Comparison of ENCODE assay signal across 19 cellular contexts in the genomic region with DNA sequence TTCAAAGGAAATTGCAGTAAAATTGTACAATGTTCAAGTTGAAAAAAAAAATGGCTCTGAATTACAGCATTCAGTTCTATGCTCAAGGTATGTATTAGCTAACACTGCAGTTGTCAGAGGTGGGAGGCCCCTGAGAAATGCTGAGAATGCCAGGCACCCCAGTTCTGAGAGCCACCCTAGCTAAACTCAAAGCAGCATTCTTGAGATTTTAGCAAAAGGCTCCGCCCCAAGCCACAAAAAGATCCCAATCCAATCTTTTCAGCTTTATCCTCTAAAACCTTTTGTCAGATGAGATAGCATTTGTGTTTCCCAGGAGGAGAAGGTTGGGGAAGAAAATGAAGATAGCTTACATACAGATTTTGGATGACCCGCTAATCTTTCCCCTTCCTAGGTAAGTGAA.
DNase-seq lines count a peak whose midpoint lies in the region; ATAC-seq, FAIRE-seq and TF ChIP-seq lines count a peak whose summit lies in the region.
"Had no signal": no experiment of that assay in that cellular context is flagged by ENCODE, and none has a peak within 500 bp of the region (broad histone marks: within the 10 kb centered on the region; RNA-seq: fewer than 3 reads in every experiment).

No MANE protein-coding gene starts in this region.

- no peak for ATAC-seq in T-helper 17 cell
- ATAC-seq: left colon; mucosa of descending colon; stimulated activated memory B cell treated with anti-CD40 and anti-IgM and Interleukin-4, amounts not matched to agents 10 μg/mL and 1 μg/mL and 100 μg/mL, for 72 hours had no signal

- H3K27me3 ChIP-seq in A673 (replicated peaks; ENCODE audit: insufficient read depth, low read depth, low read length, poor library complexity) = no peaks in the 10 kb centered on the region
- H3K27me3 ChIP-seq: right atrium auricular region, tibial artery had no signal

- TF ChIP-seq CTCF in AG10803 (conservative IDR thresholded peaks at IDR 0.05; ENCODE audit: low read length) = no peak
- TF ChIP-seq CTCF in chondrocyte (IDR thresholded peaks at IDR 0.05) = no peak
- no peak for TF ChIP-seq CTCF in A673 (conservative IDR thresholded peaks at IDR 0.05; ENCODE audit: low read depth, low read length)

- peaks cover 12% of the 10 kb centered on the region for H3K4me1 ChIP-seq in A673 (ENCODE audit: insufficient read depth, low read length, poor library complexity, severe bottlenecking)
- H3K4me1 ChIP-seq: right atrium auricular region had no signal

- no peaks in the 10 kb centered on the region for H3K9me3 Mint-ChIP-seq in chondrocyte (ENCODE audit: low read depth)

- H3K4me1 Mint-ChIP-seq in chondrocyte (ENCODE audit: low read depth) (peaks cover 48% of the 10 kb centered on the region), T-helper 17 cell (no peaks in the 10 kb centered on the region)
- H3K4me1 Mint-ChIP-seq: activated CD4-positive, alpha-beta T cell treated with anti-CD3 and anti-CD28 coated beads, Interleukin-2, amount 10 ng/mL, durations not matched to agents 7 days and 5 days; stimulated activated memory B cell treated with anti-CD40 and anti-IgM and Interleukin-4, amounts not matched to agents 10 μg/mL and 1 μg/mL and 100 μg/mL, for 72 hours had no signal

- peaks cover 32% of the 10 kb centered on the region for H3K36me3 ChIP-seq in A673 (ENCODE audit: insufficient read depth, low read length, poor library complexity, severe bottlenecking)
- H3K36me3 ChIP-seq: right atrium auricular region had no signal

- H3K4me3 ChIP-seq in AG10803 (ENCODE audit: low read length) = no peak overlapping the region
- no peak overlapping the region for H3K4me3 ChIP-seq in A673 (ENCODE audit: low read depth, low read length, poor library complexity, severe bottlenecking)
- H3K4me3 ChIP-seq: mucosa of descending colon, right atrium auricular region, tibial artery had no signal

- no peak for FAIRE-seq in HTR-8/SVneo (lab: Jason Lieb, UNC)

- no peak overlapping the region for H3K4me3 Mint-ChIP-seq in chondrocyte (ENCODE audit: unreplicated experiment)
- no peak overlapping the region for H3K4me3 Mint-ChIP-seq in T-helper 17 cell
- H3K4me3 Mint-ChIP-seq: activated CD4-positive, alpha-beta T cell treated with anti-CD3 and anti-CD28 coated beads, Interleukin-2, amount 10 ng/mL, durations not matched to agents 7 days and 5 days; stimulated activated memory B cell treated with anti-CD40 and anti-IgM and Interleukin-4, amounts not matched to agents 10 μg/mL and 1 μg/mL and 100 μg/mL, for 72 hours had no signal

- H3K27ac Mint-ChIP-seq in chondrocyte (ENCODE audit: unreplicated experiment) = peak overlapping the region; percentile 59
- no peak overlapping the region for H3K27ac Mint-ChIP-seq in T-helper 17 cell
- H3K27ac Mint-ChIP-seq: activated CD4-positive, alpha-beta T cell treated with anti-CD3 and anti-CD28 coated beads, Interleukin-2, amount 10 ng/mL, durations not matched to agents 7 days and 5 days; stimulated activated memory B cell treated with anti-CD40 and anti-IgM and Interleukin-4, amounts not matched to agents 10 μg/mL and 1 μg/mL and 100 μg/mL, for 72 hours had no signal

- H3K27me3 Mint-ChIP-seq in chondrocyte (ENCODE audit: low read depth) (no peaks in the 10 kb centered on the region), T-helper 17 cell (no peaks in the 10 kb centered on the region)
- H3K27me3 Mint-ChIP-seq: stimulated activated memory B cell treated with anti-CD40 and anti-IgM and Interleukin-4, amounts not matched to agents 10 μg/mL and 1 μg/mL and 100 μg/mL, for 72 hours had no signal

- H3K9me3 ChIP-seq in T-helper 17 cell (ENCODE audit: control insufficient read depth, low read length, poor library complexity, severe bottlenecking) = no peaks in the 10 kb centered on the region
- no peaks in the 10 kb centered on the region for H3K9me3 ChIP-seq in A673 (ENCODE audit: low read depth, low read length, poor library complexity, severe bottlenecking)
- H3K9me3 ChIP-seq: mucosa of descending colon, tibial artery had no signal

- CTCF ChIA-PET in A673 (lab: Charles Lee) = interaction anchor here (1.4 kb wide), 1 partner anchor 18 kb away, joined by 4 read pairs; no protein-coding TSS in a partner anchor

- DNase-seq in AG10803 (ENCODE audit: low read depth) (peak; percentile 71), HTR-8/SVneo (ENCODE audit: insufficient read length, low spot score) (peak; percentile 56), chondrocyte (ENCODE audit: low spot score) (no peak), myocyte (ENCODE audit: low read depth) (peak; percentile 55), T-helper 17 cell (no peak), DMS 273 treated with DMSO at 0.1 percent for 48 hours (lab: John Stamatoyannopoulos, UW) (no peak), A673 (ENCODE audit: low spot score) (no peak), hippocampal formation (lab: John Stamatoyannopoulos, UW) (no peak)
- DNase-seq: activated CD4-positive, alpha-beta T cell treated with anti-CD3 and anti-CD28 coated beads, Interleukin-2, amount 10 ng/mL, durations not matched to agents 7 days and 5 days; activated gamma-delta T cell; anterior cingulate cortex; left colon; MM.1S; mucosa of descending colon; NCI-H1694 treated with DMSO at 0.1 percent for 48 hours; NCI-H446; tibial artery had no signal

- H3K27ac ChIP-seq in A673 (ENCODE audit: low read depth, low read length, poor library complexity, severe bottlenecking) = no peak overlapping the region
- H3K27ac ChIP-seq: right atrium auricular region, tibial artery had no signal

- BruUV-seq in A673 (replicated peaks; lab: Mats Ljungman, UMichigan) = no TSS peak

- intact Hi-C loops in A673 (cut with micrococcal nuclease; ENCODE audit: unreplicated experiment) = no loop called here

- H3K36me3 Mint-ChIP-seq in chondrocyte (ENCODE audit: low read depth) (peaks cover 28% of the 10 kb centered on the region), T-helper 17 cell (ENCODE audit: low read depth) (peaks cover 5% of the 10 kb centered on the region)

- POLR2A ChIA-PET in A673 (lab: Charles Lee; ENCODE audit: low non-redundant PET) = interaction anchor here (0.6 kb wide), 1 partner anchor 36 kb away, joined by 7 read pairs; no protein-coding TSS in a partner anchor

Comparison
In these comparisons a context has a peak if more than half of its experiments do, and no peak if none do; other contexts are left out.
1. DNase-seq: peak in AG10803 (single experiment), HTR-8/SVneo (single experiment) and myocyte (single experiment); none in chondrocyte (single experiment), T-helper 17 cell (0 of 3), DMS 273 treated with DMSO at 0.1 percent for 48 hours (single experiment), A673 (single experiment) and hippocampal formation (0 of 2).